9 cellular contexts compared by ENCODE assay signal in genomic region chr19:8392017-8392591, GRCh38. TPM values are rescaled to one million over a fixed set of nuclear protein-coding genes. Genes with fewer than 3 reads are reported as not detected.
A peak's percentile ranks its signal among the peaks of the same experiment; 100 is the strongest.
DNase-seq lines count a peak whose midpoint lies in the region; ATAC-seq and TF ChIP-seq lines count a peak whose summit lies in the region.
"Had no signal": no experiment of that assay in that cellular context is flagged by ENCODE, and none has a peak within 500 bp of the region (broad histone marks: within the 10 kb centered on the region; RNA-seq: fewer than 3 reads in every experiment).

No MANE protein-coding gene starts in this region.

- peak; percentile 58 for DNase-seq in AG10803 (ENCODE audit: low read depth)
- DNase-seq in SK-N-SH, result peak; percentile 57
- peak; percentile 36 for DNase-seq in fibroblast of mammary gland (ENCODE audit: low read depth)
- peak; percentile 75 for DNase-seq in osteoblast (ENCODE audit: insufficient read length, low spot score, missing footprints)
- DNase-seq in NCI-H146 treated with DMSO at 0.1 percent for 48 hours (lab: John Stamatoyannopoulos, UW; ENCODE audit: unreplicated experiment), result no peak
- DNase-seq in NCI-H226, result no peak
- no peak for DNase-seq in SW480 (ENCODE audit: low spot score)
- DNase-seq: stimulated activated CD4-positive, alpha-beta T cell treated with anti-CD3 and anti-CD28 coated beads, Interleukin-2, amount 100 ng/mL, for 48 hours had no signal

- peaks cover 77% of the 10 kb centered on the region for H3K79me2 ChIP-seq in SK-N-SH (ENCODE audit: insufficient read depth)
- H3K79me2 ChIP-seq in osteoblast (ENCODE audit: insufficient read depth, low read length), result peaks cover 56% of the 10 kb centered on the region

- H3K9ac ChIP-seq in SK-N-SH, result no peak overlapping the region

- no peaks in the 10 kb centered on the region for H3K9me2 ChIP-seq in SK-N-SH

- CTCF ChIA-PET in SK-N-SH (lab: Yijun Ruan, JAX), result interaction anchor here (0.9 to 8.0 kb wide), 2 partner anchors 38 to 114 kb away, joined by 3 to 78 read pairs; no protein-coding TSS in a partner anchor

- H3K4me3 ChIP-seq in AG10803 (ENCODE audit: low read length) (peak overlapping the region; percentile 10; the same call in 1 of the 2 replicates), SK-N-SH (ENCODE audit: low read depth in 2 of 2, low read length in 1 of 2) (peak overlapping the region; percentile 39; a peak in 3 of 4 replicates), fibroblast of mammary gland (ENCODE audit: control insufficient read depth, low read depth, low read length) (no peak overlapping the region), osteoblast (ENCODE audit: insufficient read depth, low read length) (no peak overlapping the region)

- TF ChIP-seq CTCF in AG10803 (conservative IDR thresholded peaks at IDR 0.05; ENCODE audit: low read length) (no peak), SK-N-SH (IDR thresholded peaks at IDR 0.05) (no peak), fibroblast of mammary gland (conservative IDR thresholded peaks at IDR 0.05; ENCODE audit: control insufficient read depth, insufficient read depth, low read depth, low read length) (no peak), osteoblast (IDR thresholded peaks at IDR 0.05; ENCODE audit: extremely low read depth, low read depth, low read length) (no peak)

- H3K27ac ChIP-seq in SK-N-SH (ENCODE audit: low read depth in 2 of 2, low read length in 1 of 2) (peak overlapping the region in 1 of 2 experiments; percentile 80; a peak in 2 of 4 replicates), osteoblast (ENCODE audit: low read depth, low read length) (peak overlapping the region; percentile 33)

- H3K36me3 ChIP-seq in SK-N-SH (replicated peaks in 1 of 2; ENCODE audit: control insufficient read depth in 1 of 2, insufficient read depth in 2 of 2, low read length in 1 of 2) (peaks cover 0 to 7% of the 10 kb centered on the region in 2 experiments), osteoblast (ENCODE audit: insufficient read depth, low read length) (no peaks in the 10 kb centered on the region)

- no peak for TF ChIP-seq EP300 in SK-N-SH (IDR thresholded peaks at IDR 0.05; ENCODE audit: borderline replicate concordance in 1 of 2, low read depth in 1 of 2, low read length in 1 of 2)

- no peaks in the 10 kb centered on the region for H3K27me3 ChIP-seq in SK-N-SH (ENCODE audit: insufficient read depth)
- no peaks in the 10 kb centered on the region for H3K27me3 ChIP-seq in osteoblast (ENCODE audit: insufficient read depth, low read length)

- H3K4me1 ChIP-seq in SK-N-SH (ENCODE audit: control insufficient read depth in 1 of 2, insufficient read depth in 2 of 2, low read depth in 1 of 2, low read length in 1 of 2) (peaks cover 14 to 34% of the 10 kb centered on the region in 2 experiments; a peak in 2 of 4 replicates), osteoblast (ENCODE audit: insufficient read depth, low read length) (peaks cover 18% of the 10 kb centered on the region)

- TF ChIP-seq RAD21 in SK-N-SH (IDR thresholded peaks at IDR 0.05; ENCODE audit: low read length), result 0 out of 2 replicates have a peak, but pooled peaks have one; percentile 3

- POLR2A ChIA-PET in SK-N-SH (lab: Yijun Ruan, JAX), result interaction anchor here (0.6 to 1.9 kb wide), 4 partner anchors 19 to 881 kb away, joined by 3 to 4 read pairs (median 3); partner anchors contain the start of genes MARCHF2 and ZNF414

- peaks cover 16% of the 10 kb centered on the region for H3F3A ChIP-seq in SK-N-SH (replicated peaks; ENCODE audit: insufficient read depth)

- WGBS in SK-N-SH (ENCODE audit: low lambda C conversion rate), result 27% methylated on average over 3 of the region's 11 CpGs

- no peak for ATAC-seq in HG03196 (IDR thresholded peaks at IDR 0.05; ENCODE audit: unreplicated experiment)

- H3K4me2 ChIP-seq in SK-N-SH (peak overlapping the region; percentile 94), osteoblast (ENCODE audit: insufficient read depth, low read length) (peak overlapping the region; percentile 74)

- H3K9me3 ChIP-seq in SK-N-SH, result no peaks in the 10 kb centered on the region
- no peaks in the 10 kb centered on the region for H3K9me3 ChIP-seq in osteoblast (ENCODE audit: low read depth, low read length)

- H2AFZ ChIP-seq in SK-N-SH (ENCODE audit: low read depth) (no peak overlapping the region), osteoblast (ENCODE audit: low read length) (no peak overlapping the region)

- H4K20me1 ChIP-seq in SK-N-SH (ENCODE audit: insufficient read depth), result peaks cover 60% of the 10 kb centered on the region
- H4K20me1 ChIP-seq in osteoblast (ENCODE audit: insufficient read depth, low read length), result peaks cover 59% of the 10 kb centered on the region

TF ChIP-seq in SK-N-SH, 30 proteins besides CTCF, POLR2A, EP300 and RAD21:
- TF ChIP-seq MAX (IDR thresholded peaks at IDR 0.05; ENCODE audit: low read depth), result no peak
- peak; percentile 55; the same call in 1 of the 2 replicates for TF ChIP-seq MXI1 (IDR thresholded peaks at IDR 0.05; ENCODE audit: low read depth, low read length)
- 0 out of 2 replicates have a peak, but pooled peaks have one; percentile 12 for TF ChIP-seq TCF12 (IDR thresholded peaks at IDR 0.05)
- no peak for TF ChIP-seq ZBTB33 (IDR thresholded peaks at IDR 0.05; ENCODE audit: borderline replicate concordance, low read depth)
- no peak for TF ChIP-seq YY1 (IDR thresholded peaks at IDR 0.05; ENCODE audit: low read depth)
- TF ChIP-seq CHD2 (IDR thresholded peaks at IDR 0.05; ENCODE audit: low read length, partially characterized antibody), result peak; percentile 23

RNA-seq across cellular contexts. Expression of gene RAB11B, which starts 1.9 kb away (rescaled TPM):
- polyA plus RNA-seq in SK-N-SH (2012; rRNA removed), result 70.5 and 127 TPM in 2 replicates
- polyA plus RNA-seq in SK-N-SH (2012; cell fraction: cytosol; rRNA removed), result 50.5 and 81.5 TPM in 2 replicates
- 241 and 251 TPM in 2 replicates for polyA plus RNA-seq in SK-N-SH (2012; cell fraction: nucleus; rRNA removed)
- 24.2 and 28.3 TPM in 2 replicates for total RNA-seq in osteoblast

RNA-seq across cellular contexts. Expression of gene MARCHF2, which starts 21.0 kb away (rescaled TPM):
- 52.9 and 57.2 TPM in 2 replicates for polyA plus RNA-seq in SK-N-SH (2012; rRNA removed)
- 22.9 and 46.6 TPM in 2 replicates for polyA plus RNA-seq in SK-N-SH (2012; cell fraction: cytosol; rRNA removed)
- polyA plus RNA-seq in SK-N-SH (2012; cell fraction: nucleus; rRNA removed), result 52.6 and 71.9 TPM in 2 replicates
- 69.8 and 72.5 TPM in 2 replicates for total RNA-seq in osteoblast

RNA-seq across cellular contexts. Expression of gene ANGPTL4, which starts 28.1 kb away (rescaled TPM):
- polyA plus RNA-seq in SK-N-SH (2012; rRNA removed), result 62.5 and 71.2 TPM in 2 replicates
- 25.9 and 37.6 TPM in 2 replicates for polyA plus RNA-seq in SK-N-SH (2012; cell fraction: cytosol; rRNA removed)
- polyA plus RNA-seq in SK-N-SH (2012; cell fraction: nucleus; rRNA removed), result 181 and 394 TPM in 2 replicates
- 1.1 and 1.2 TPM in 2 replicates for total RNA-seq in osteoblast

RNA-seq across cellular contexts. Expression of gene KANK3, which starts 49.0 kb away (rescaled TPM):
- 0.51 and 0.91 TPM in 2 replicates for polyA plus RNA-seq in SK-N-SH (2012; rRNA removed)
- 0.12 and 0.17 TPM in 2 replicates for polyA plus RNA-seq in SK-N-SH (2012; cell fraction: cytosol; rRNA removed)
- polyA plus RNA-seq in SK-N-SH (2012; cell fraction: nucleus; rRNA removed), result 1.5 and 1.7 TPM in 2 replicates
- total RNA-seq in osteoblast, result 0.59 TPM in 1 of 2 replicates, not detected in the other

RNA-seq across cellular contexts. Expression of gene HNRNPM, which starts 52.7 kb away (rescaled TPM):
- 178 and 205 TPM in 2 replicates for polyA plus RNA-seq in SK-N-SH (2012; rRNA removed)
- 181 and 182 TPM in 2 replicates for polyA plus RNA-seq in SK-N-SH (2012; cell fraction: cytosol; rRNA removed)
- 161 and 269 TPM in 2 replicates for polyA plus RNA-seq in SK-N-SH (2012; cell fraction: nucleus; rRNA removed)
- 37.7 and 39.4 TPM in 2 replicates for total RNA-seq in osteoblast

Comparison
In these comparisons a context has a peak if more than half of its experiments do, and no peak if none do; other contexts are left out.
1. DNase-seq: peak in AG10803 (single experiment), SK-N-SH (single experiment), fibroblast of mammary gland (single experiment) and osteoblast (single experiment); none in NCI-H146 treated with DMSO at 0.1 percent for 48 hours (single experiment), NCI-H226 (single experiment) and SW480 (single experiment).
2. H3K4me3 ChIP-seq: peak in AG10803 (single experiment) and SK-N-SH (2 of 2); none in fibroblast of mammary gland (single experiment) and osteoblast (single experiment).